In the genomic region with DNA sequence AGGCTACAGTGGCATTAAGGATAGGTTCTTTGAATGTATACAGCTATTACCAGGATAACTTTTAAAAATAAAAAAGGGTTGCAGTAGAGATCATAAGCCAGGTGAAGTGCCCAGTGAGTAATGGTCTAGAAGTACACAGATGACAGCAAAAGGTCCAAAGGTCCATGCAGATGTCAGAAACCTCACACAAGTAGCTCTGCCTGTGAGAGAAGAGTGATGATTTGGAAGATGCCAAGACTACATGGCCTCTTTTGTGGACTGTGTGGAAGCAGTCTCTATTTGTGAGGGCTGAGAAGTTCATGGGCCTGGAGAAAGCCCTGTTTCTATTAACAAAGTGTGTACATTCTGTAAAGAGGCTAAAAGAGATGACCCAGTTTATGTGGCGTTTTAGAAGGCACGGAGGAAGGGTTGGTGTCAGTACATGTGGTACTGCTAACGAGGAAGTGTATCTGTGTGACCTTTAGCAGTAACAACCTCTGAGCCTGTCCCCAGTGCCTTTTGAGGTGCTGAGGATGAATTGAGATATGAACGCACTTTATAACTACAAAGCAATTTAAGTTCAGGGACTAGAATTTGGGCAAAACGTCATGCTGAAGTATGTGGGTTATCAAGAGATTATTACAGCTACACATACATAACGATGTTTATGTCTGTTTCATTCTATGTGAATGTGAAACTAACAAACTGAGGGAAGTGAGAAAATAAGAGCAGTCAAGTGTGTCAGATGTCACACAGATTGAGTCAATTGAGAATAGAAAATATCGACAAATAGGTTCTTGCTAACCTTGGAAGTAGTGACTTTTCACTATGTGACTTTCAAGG, we compare ENCODE assay signal across 10 cellular contexts. TPM values are rescaled to one million over a fixed set of nuclear protein-coding genes. Genes with fewer than 3 reads are reported as not detected.
DNase-seq lines count a peak whose midpoint lies in the region; ATAC-seq and TF ChIP-seq lines count a peak whose summit lies in the region.
"Had no signal": no experiment of that assay in that cellular context is flagged by ENCODE, and none has a peak within 500 bp of the region (broad histone marks: within the 10 kb centered on the region; RNA-seq: fewer than 3 reads in every experiment).

No MANE protein-coding gene starts in this region.

- no peak overlapping the region for H3K18ac ChIP-seq in trophoblast cell (ENCODE audit: low read length)

- H3K36me3 ChIP-seq in trophoblast cell (ENCODE audit: control insufficient read depth in 1 of 2, insufficient read depth in 2 of 2, low read length in 2 of 2), result peaks cover 13 to 20% of the 10 kb centered on the region in 2 experiments

- H3K27ac ChIP-seq in trophoblast cell (ENCODE audit: low read depth, low read length), result no peak overlapping the region
- H3K27ac ChIP-seq: SJSA1 had no signal

- H2BK120ac ChIP-seq in trophoblast cell (ENCODE audit: insufficient read depth, low read length, poor library complexity), result no peak overlapping the region

- no peak overlapping the region for H3K4ac ChIP-seq in trophoblast cell (ENCODE audit: low read depth, low read length)

- H2BK12ac ChIP-seq in trophoblast cell (ENCODE audit: low read length), result no peak overlapping the region

- ATAC-seq in HG02852 (IDR thresholded peaks at IDR 0.05; ENCODE audit: unreplicated experiment), result peak; percentile 91
- peak; percentile 9; the same call in 1 of the 2 replicates for ATAC-seq in WTC11

- H3K4me1 Mint-ChIP-seq in activated naive CD4-positive, alpha-beta T cell treated with anti-CD3 and anti-CD28 coated beads for 36 hours (ENCODE audit: low read depth), result peaks cover 50% of the 10 kb centered on the region
- H3K4me1 Mint-ChIP-seq in WTC11, result no peaks in the 10 kb centered on the region
- peaks cover 55% of the 10 kb centered on the region for H3K4me1 Mint-ChIP-seq in stimulated activated naive CD8-positive, alpha-beta T cell treated with anti-CD3 and anti-CD28 coated beads, Interleukin-15, Interleukin-2, amounts not matched to agents 100 ng/mL and 50 ng/mL, for 24 hours (ENCODE audit: low read depth)

- H3K9ac ChIP-seq in trophoblast cell (ENCODE audit: low read length), result no peak overlapping the region

- intact Hi-C loops in activated naive CD4-positive, alpha-beta T cell treated with anti-CD3 and anti-CD28 coated beads for 36 hours (cut with micrococcal nuclease), result loop anchor here (1.0 to 2.0 kb wide), 3 partner anchors 8 to 1523 kb away; a partner anchor contains a TSS

- H3K79me2 ChIP-seq in trophoblast cell (ENCODE audit: control insufficient read depth, insufficient read depth, low read length, poor library complexity), result no peaks in the 10 kb centered on the region

- TF ChIP-seq CTCF in WTC11 (IDR thresholded peaks at IDR 0.05), result no peak

- no peak overlapping the region for H3K23ac ChIP-seq in trophoblast cell (ENCODE audit: low read length)

- no peaks in the 10 kb centered on the region for H3K27me3 ChIP-seq in trophoblast cell (ENCODE audit: insufficient read depth, low read length)
- H3K27me3 ChIP-seq: SJSA1 had no signal

- no peaks in the 10 kb centered on the region for H3K9me3 ChIP-seq in trophoblast cell (ENCODE audit: insufficient read depth, low read depth, low read length)
- H3K9me3 ChIP-seq: SJSA1 had no signal

- peaks cover 0 to 2% of the 10 kb centered on the region in 2 experiments for H3K4me1 ChIP-seq in trophoblast cell (ENCODE audit: control insufficient read depth in 1 of 2, insufficient read depth in 2 of 2, low read length in 2 of 2)
- H3K4me1 ChIP-seq: SJSA1 had no signal

- H4K91ac ChIP-seq in trophoblast cell (ENCODE audit: low read depth, low read length), result no peak overlapping the region

- H3K4me3 Mint-ChIP-seq in activated naive CD4-positive, alpha-beta T cell treated with anti-CD3 and anti-CD28 coated beads for 36 hours, result no peak overlapping the region
- H3K4me3 Mint-ChIP-seq in WTC11, result no peak overlapping the region
- peak overlapping the region; percentile 35 for H3K4me3 Mint-ChIP-seq in stimulated activated naive CD8-positive, alpha-beta T cell treated with anti-CD3 and anti-CD28 coated beads, Interleukin-15, Interleukin-2, amounts not matched to agents 100 ng/mL and 50 ng/mL, for 24 hours

- peak overlapping the region; percentile 5 for H3K27ac Mint-ChIP-seq in activated naive CD4-positive, alpha-beta T cell treated with anti-CD3 and anti-CD28 coated beads for 36 hours
- H3K27ac Mint-ChIP-seq in WTC11, result peak overlapping the region; percentile 13; the same call in 1 of the 2 replicates
- peak overlapping the region; percentile 59 for H3K27ac Mint-ChIP-seq in stimulated activated naive CD8-positive, alpha-beta T cell treated with anti-CD3 and anti-CD28 coated beads, Interleukin-15, Interleukin-2, amounts not matched to agents 100 ng/mL and 50 ng/mL, for 24 hours

- H3K4me3 ChIP-seq in trophoblast cell (ENCODE audit: low read depth, low read length), result no peak overlapping the region
- H3K4me3 ChIP-seq: SJSA1 had no signal

- no peaks in the 10 kb centered on the region for H3K79me1 ChIP-seq in trophoblast cell (ENCODE audit: low read length)

- WGBS in trophoblast cell (ENCODE audit: extremely low coverage, insufficient coverage, insufficient read length), result no CpG with 5 or more reads among the region's 7 CpGs

- CTCF ChIA-PET in activated naive CD4-positive, alpha-beta T cell treated with anti-CD3 and anti-CD28 coated beads for 36 hours (lab: Charles Lee), result interaction anchor here (0.7 to 1.3 kb wide), 4 partner anchors 9 to 305 kb away, joined by 3 to 4 read pairs (median 4); no protein-coding TSS in a partner anchor
- CTCF ChIA-PET in WTC11 (lab: Charles Lee), result interaction anchor here (1.2 kb wide), 1 partner anchor 8 kb away, joined by 3 read pairs; a partner anchor contains a TSS

- peaks cover 30% of the 10 kb centered on the region for H3K36me3 Mint-ChIP-seq in activated naive CD4-positive, alpha-beta T cell treated with anti-CD3 and anti-CD28 coated beads for 36 hours (ENCODE audit: low read depth)
- peaks cover 38% of the 10 kb centered on the region for H3K36me3 Mint-ChIP-seq in WTC11
- H3K36me3 Mint-ChIP-seq in stimulated activated naive CD8-positive, alpha-beta T cell treated with anti-CD3 and anti-CD28 coated beads, Interleukin-15, Interleukin-2, amounts not matched to agents 100 ng/mL and 50 ng/mL, for 24 hours (ENCODE audit: low read depth), result peaks cover 56% of the 10 kb centered on the region

- no peak overlapping the region for H3K14ac ChIP-seq in trophoblast cell (ENCODE audit: low read length)

- H2BK5ac ChIP-seq in trophoblast cell (ENCODE audit: low read depth, low read length, poor library complexity), result no peak overlapping the region

- POLR2A ChIA-PET in WTC11 (lab: Charles Lee), result interaction anchor here (1.7 kb wide), 1 partner anchor 8 kb away, joined by 7 read pairs; a partner anchor contains a TSS

- H3K27me3 Mint-ChIP-seq in activated naive CD4-positive, alpha-beta T cell treated with anti-CD3 and anti-CD28 coated beads for 36 hours (ENCODE audit: low read depth), result no peaks in the 10 kb centered on the region
- no peaks in the 10 kb centered on the region for H3K27me3 Mint-ChIP-seq in WTC11 (ENCODE audit: low read depth)
- no peaks in the 10 kb centered on the region for H3K27me3 Mint-ChIP-seq in stimulated activated naive CD8-positive, alpha-beta T cell treated with anti-CD3 and anti-CD28 coated beads, Interleukin-15, Interleukin-2, amounts not matched to agents 100 ng/mL and 50 ng/mL, for 24 hours

- H3K4me2 ChIP-seq in trophoblast cell (ENCODE audit: low read length), result no peak overlapping the region

- no peak overlapping the region for H2AFZ ChIP-seq in trophoblast cell (ENCODE audit: insufficient read depth, low read length, poor library complexity)

- no peaks in the 10 kb centered on the region for H3K9me3 Mint-ChIP-seq in activated naive CD4-positive, alpha-beta T cell treated with anti-CD3 and anti-CD28 coated beads for 36 hours
- H3K9me3 Mint-ChIP-seq in WTC11, result no peaks in the 10 kb centered on the region
- H3K9me3 Mint-ChIP-seq in stimulated activated naive CD8-positive, alpha-beta T cell treated with anti-CD3 and anti-CD28 coated beads, Interleukin-15, Interleukin-2, amounts not matched to agents 100 ng/mL and 50 ng/mL, for 24 hours, result no peaks in the 10 kb centered on the region

- H4K12ac ChIP-seq in trophoblast cell (ENCODE audit: low read depth, low read length), result no peak overlapping the region

- no peak overlapping the region for H2AK5ac ChIP-seq in trophoblast cell (ENCODE audit: low read length)

- no peak overlapping the region for H4K8ac ChIP-seq in trophoblast cell (ENCODE audit: low read depth, low read length)

- DNase-seq in activated naive CD4-positive, alpha-beta T cell treated with anti-CD3 and anti-CD28 coated beads for 36 hours, result no peak
- DNase-seq in activated naive CD4-positive, alpha-beta T cell treated with Interleukin-2 at 50 U/mL for 16 hours, result no peak
- DNase-seq in WTC11 (ENCODE audit: low spot score) (no peak), DMS153 (lab: John Stamatoyannopoulos, UW) (no peak), trophoblast cell (no peak), epidermal melanocyte (ENCODE audit: insufficient read length, low spot score) (no peak)
- DNase-seq: stimulated activated CD4-positive, alpha-beta T cell treated with anti-CD3 and anti-CD28 coated beads, Interleukin-2, amount 100 ng/mL, for 24 hours had no signal

TF ChIP-seq in WTC11, 78 proteins besides CTCF, POLR2A, EP300 and RAD21 (continues in another document):
- no peak for TF ChIP-seq ETV6 (CRISPR knock-in tag; IDR thresholded peaks at IDR 0.05)
- no peak for TF ChIP-seq ZBTB21 (CRISPR knock-in tag; IDR thresholded peaks at IDR 0.05; ENCODE audit: borderline replicate concordance)
- 0 out of 2 replicates have a peak, but pooled peaks have one; percentile 43 for TF ChIP-seq PRRX2 (CRISPR knock-in tag; IDR thresholded peaks at IDR 0.05)
- TF ChIP-seq, protein P1, sequence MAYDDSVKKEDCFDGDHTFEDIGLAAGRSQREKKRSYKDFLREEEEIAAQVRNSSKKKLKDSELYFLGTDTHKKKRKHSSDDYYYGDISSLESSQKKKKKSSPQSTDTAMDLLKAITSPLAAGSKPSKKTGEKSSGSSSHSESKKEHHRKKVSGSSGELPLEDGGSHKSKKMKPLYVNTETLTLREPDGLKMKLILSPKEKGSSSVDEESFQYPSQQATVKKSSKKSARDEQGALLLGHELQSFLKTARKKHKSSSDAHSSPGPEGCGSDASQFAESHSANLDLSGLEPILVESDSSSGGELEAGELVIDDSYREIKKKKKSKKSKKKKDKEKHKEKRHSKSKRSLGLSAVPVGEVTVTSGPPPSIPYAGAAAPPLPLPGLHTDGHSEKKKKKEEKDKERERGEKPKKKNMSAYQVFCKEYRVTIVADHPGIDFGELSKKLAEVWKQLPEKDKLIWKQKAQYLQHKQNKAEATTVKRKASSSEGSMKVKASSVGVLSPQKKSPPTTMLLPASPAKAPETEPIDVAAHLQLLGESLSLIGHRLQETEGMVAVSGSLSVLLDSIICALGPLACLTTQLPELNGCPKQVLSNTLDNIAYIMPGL (CRISPR knock-in tag; IDR thresholded peaks at IDR 0.05), result no peak

RNA-seq across cellular contexts. Expression of a gene that starts 7.6 kb away (rescaled TPM):
- 100 to 1,000 TPM; 213 to 224 TPM for total RNA-seq in activated naive CD4-positive, alpha-beta T cell treated with anti-CD3 and anti-CD28 coated beads for 36 hours
- total RNA-seq in WTC11 (2021), result 215 to 249 TPM (median 217 TPM) in 3 replicates
- polyA plus RNA-seq in trophoblast cell (2013), result 178 and 183 TPM in 2 replicates

Comparison
In these comparisons a context has a peak if more than half of its experiments do, and no peak if none do; other contexts are left out.
1. H3K27ac Mint-ChIP-seq: peak in every context shown above with its lines; median percentile 59 in stimulated activated naive CD8-positive, alpha-beta T cell treated with anti-CD3 and anti-CD28 coated beads, Interleukin-15, Interleukin-2, amounts not matched to agents 100 ng/mL and 50 ng/mL, for 24 hours; 13 in WTC11; 5 in activated naive CD4-positive, alpha-beta T cell treated with anti-CD3 and anti-CD28 coated beads for 36 hours.